18 cellular contexts compared by ENCODE assay signal in genomic region chr12:83476695-83477094, GRCh38.
A peak's percentile ranks its signal among the peaks of the same experiment; 100 is the strongest.
DNase-seq lines count a peak whose midpoint lies in the region; ATAC-seq and TF ChIP-seq lines count a peak whose summit lies in the region.
"Had no signal": no experiment of that assay in that cellular context is flagged by ENCODE, and none has a peak within 500 bp of the region (broad histone marks: within the 10 kb centered on the region; RNA-seq: fewer than 3 reads in every experiment).

No MANE protein-coding gene starts in this region.

- no peak for TF ChIP-seq POLR2A in right lobe of liver (IDR thresholded peaks at IDR 0.05)

- ATAC-seq in right lobe of liver (peak; percentile 83 to 87 (median 84)), HG02759 (IDR thresholded peaks at IDR 0.05; ENCODE audit: unreplicated experiment) (no peak)
- ATAC-seq: GM12878, GM23338, HCT116 had no signal

- H3K4me1 ChIP-seq in cardiac muscle cell (ENCODE audit: low read depth): peaks cover 50% of the 10 kb centered on the region
- no peaks in the 10 kb centered on the region for H3K4me1 ChIP-seq in right atrium auricular region
- H3K4me1 ChIP-seq in right lobe of liver: peaks cover 0 to 31% (median 10%) of the 10 kb centered on the region in 4 donors

- intact Hi-C loops in right lobe of liver (cut with DNase I): no loop called here

- H3K27me3 ChIP-seq in cardiac muscle cell (no peaks in the 10 kb centered on the region), right atrium auricular region (no peaks in the 10 kb centered on the region), right lobe of liver (no peaks in the 10 kb centered on the region)

- H3K27ac ChIP-seq in cardiac muscle cell (peak overlapping the region; percentile 89), right atrium auricular region (no peak overlapping the region), 22Rv1 (peak overlapping the region; percentile 24), VCaP (peak overlapping the region; percentile 51), right lobe of liver (peak overlapping the region; percentile 5 to 74 (median 54))

- no peaks in the 10 kb centered on the region for H3K36me3 ChIP-seq in cardiac muscle cell
- no peaks in the 10 kb centered on the region for H3K36me3 ChIP-seq in right atrium auricular region
- no peaks in the 10 kb centered on the region for H3K36me3 ChIP-seq in right lobe of liver

- no peak for DNase-seq in cardiac muscle cell (ENCODE audit: low read depth in 1 of 2, low spot score in 1 of 2)
- no peak for DNase-seq in right atrium auricular region (ENCODE audit: low spot score)
- DNase-seq in right lobe of liver: no peak
- no peak for DNase-seq in NCI-H2171 (lab: John Stamatoyannopoulos, UW)
- DNase-seq: C1 segment of cervical spinal cord; Calu3; CD4-positive, alpha-beta memory T cell; COR-L47; DMS79; EL; GDM1; H9 had no signal

- TF ChIP-seq CTCF in cardiac muscle cell (IDR thresholded peaks at IDR 0.05; ENCODE audit: low read depth, low read length) (no peak), right atrium auricular region (IDR thresholded peaks at IDR 0.05) (no peak), 22Rv1 (IDR thresholded peaks at IDR 0.05) (no peak), VCaP (conservative IDR thresholded peaks at IDR 0.05) (no peak), right lobe of liver (IDR thresholded peaks at IDR 0.05) (no peak)

- no peak overlapping the region for H3K4me3 ChIP-seq in cardiac muscle cell
- H3K4me3 ChIP-seq in right atrium auricular region: no peak overlapping the region
- H3K4me3 ChIP-seq in right lobe of liver: no peak overlapping the region
- H3K4me3 ChIP-seq: GM12878, GM23338 had no signal

- H3K9me3 ChIP-seq in cardiac muscle cell (ENCODE audit: low read depth) (no peaks in the 10 kb centered on the region), right atrium auricular region (no peaks in the 10 kb centered on the region), right lobe of liver (no peaks in the 10 kb centered on the region)

Comparison
In these comparisons a context has a peak if more than half of its experiments do, and no peak if none do; other contexts are left out.
1. H3K27ac ChIP-seq: peak in cardiac muscle cell (single experiment), 22Rv1 (single experiment), VCaP (single experiment) and right lobe of liver (3 of 3); none in right atrium auricular region (0 of 2).